In genomic region chr17:38982858-38983746, GRCh38 we compare ENCODE assay signal across 8 cellular contexts. TPM values are rescaled to one million over a fixed set of nuclear protein-coding genes. Genes with fewer than 3 reads are reported as not detected.
DNase-seq lines count a peak whose midpoint lies in the region; ATAC-seq and TF ChIP-seq lines count a peak whose summit lies in the region.

No MANE protein-coding gene starts in this region.

- H4K20me1 ChIP-seq in DND-41 (ENCODE audit: insufficient read depth, low read length) = no peaks in the 10 kb centered on the region

- peaks cover 2% of the 10 kb centered on the region; the same call in 1 of the 2 replicates for H3K4me1 ChIP-seq in DND-41 (ENCODE audit: insufficient read depth, low read length)
- no peaks in the 10 kb centered on the region for H3K4me1 ChIP-seq in prostate gland (replicated peaks)

- no peak overlapping the region for H3K27ac ChIP-seq in DND-41 (ENCODE audit: low read length)
- H3K27ac ChIP-seq in prostate gland = no peak overlapping the region

- H3K27me3 ChIP-seq in DND-41 (ENCODE audit: insufficient read depth, low read length, poor library complexity) (no peaks in the 10 kb centered on the region), prostate gland (replicated peaks; ENCODE audit: insufficient read depth) (no peaks in the 10 kb centered on the region)

- H2AFZ ChIP-seq in DND-41 (ENCODE audit: low read depth, low read length) = no peak overlapping the region

- H3K4me2 ChIP-seq in DND-41 (ENCODE audit: insufficient read depth, low read length) = no peak overlapping the region

- no peak for TF ChIP-seq POLR2A in prostate gland (IDR thresholded peaks at IDR 0.05)

- H3K9me3 ChIP-seq in DND-41 (ENCODE audit: insufficient read depth, low read length, severe bottlenecking) (no peaks in the 10 kb centered on the region), prostate gland (no peaks in the 10 kb centered on the region)

- intact Hi-C loops in prostate gland (cut with DNase I) = loop anchor here (5.0 kb wide), 2 partner anchors 111 to 169 kb away; partner anchors contain the start of genes LASP1 and PLXDC1

- no peaks in the 10 kb centered on the region for H3K79me2 ChIP-seq in DND-41 (ENCODE audit: insufficient read depth, low read length)

- no peak overlapping the region for H3K4me3 ChIP-seq in DND-41 (ENCODE audit: low read depth in 1 of 2, low read length in 2 of 2)
- H3K4me3 ChIP-seq in Jurkat, Clone E6-1 (ENCODE audit: low read length) = no peak overlapping the region
- H3K4me3 ChIP-seq in prostate gland = no peak overlapping the region

- ATAC-seq in DND-41 (ENCODE audit: insufficient read depth, low read depth) (peak; percentile 83), GM18907 (IDR thresholded peaks at IDR 0.05; ENCODE audit: unreplicated experiment) (no peak), GM21360 (IDR thresholded peaks at IDR 0.05; ENCODE audit: unreplicated experiment) (no peak)

- WGBS in prostate gland = 40% methylated on average over 11 of the region's 11 CpGs

- no peaks in the 10 kb centered on the region for H3K36me3 ChIP-seq in DND-41 (ENCODE audit: insufficient read depth, low read length)
- no peaks in the 10 kb centered on the region for H3K36me3 ChIP-seq in prostate gland

- peak; percentile 95 for TF ChIP-seq CTCF in DND-41 (IDR thresholded peaks at IDR 0.05; ENCODE audit: borderline replicate concordance, extremely low read depth, low read length, poor library complexity, severe bottlenecking)
- TF ChIP-seq CTCF in prostate gland (IDR thresholded peaks at IDR 0.05) = peak; percentile 58 to 85 (median 70)

- DNase-seq in DND-41 (peak; percentile 68), NOMO-1 treated with DMSO at 0.1 percent for 48 hours (lab: John Stamatoyannopoulos, UW; ENCODE audit: unreplicated experiment) (peak; percentile 65), glomerular visceral epithelial cell (ENCODE audit: extremely low spot score) (peak; percentile 67), prostate gland (ENCODE audit: low spot score) (peak; percentile 43)
- peak; percentile 79 for DNase-seq in Jurkat, Clone E6-1 (ENCODE audit: low read depth, low spot score)
- DNase-seq in activated gamma-delta T cell treated with anti-CD3 and anti-CD28 coated beads, Interleukin-2, amount 50 U/mL, for 16 hours (ENCODE audit: low read depth) = peak; percentile 19

- no peak overlapping the region for H3K9ac ChIP-seq in DND-41 (ENCODE audit: low read depth, low read length)

RNA-seq across cellular contexts. Expression of gene FBXO47, which starts 15.9 kb away (rescaled TPM):
- not detected for polyA plus RNA-seq in Jurkat, Clone E6-1 (2012; ENCODE audit: insufficient read depth, insufficient read length)
- total RNA-seq in prostate gland = 1 to 10 TPM in 1 of 2 donors, not detected in 1; 5.1 TPM

Comparison
In these comparisons a context has a peak if more than half of its experiments do, and no peak if none do; other contexts are left out.
1. DNase-seq: peak in every context shown above with its lines; median percentile 79 in Jurkat, Clone E6-1; 68 in DND-41; 67 in glomerular visceral epithelial cell; 65 in NOMO-1 treated with DMSO at 0.1 percent for 48 hours; 43 in prostate gland; 19 in activated gamma-delta T cell treated with anti-CD3 and anti-CD28 coated beads, Interleukin-2, amount 50 U/mL, for 16 hours.